In genomic region chr14:35155962-35156361, GRCh38 we compare ENCODE assay signal across 11 cellular contexts. TPM values are rescaled to one million over a fixed set of nuclear protein-coding genes. Genes with fewer than 3 reads are reported as not detected.
DNase-seq lines count a peak whose midpoint lies in the region; ATAC-seq, FAIRE-seq and TF ChIP-seq lines count a peak whose summit lies in the region.
"Had no signal": no experiment of that assay in that cellular context is flagged by ENCODE, and none has a peak within 500 bp of the region (broad histone marks: within the 10 kb centered on the region; RNA-seq: fewer than 3 reads in every experiment).

No MANE protein-coding gene starts in this region.

- no peak for ATAC-seq in GM19023 (IDR thresholded peaks at IDR 0.05; ENCODE audit: unreplicated experiment)

- H3K4me1 Mint-ChIP-seq in type B pancreatic cell (ENCODE audit: unreplicated experiment) = no peaks in the 10 kb centered on the region

- peak; percentile 60 for DNase-seq in EL
- DNase-seq in HTR-8/SVneo (ENCODE audit: insufficient read length, low spot score) = peak; percentile 6
- DNase-seq in astrocyte of the cerebellum (ENCODE audit: low read depth) = peak; percentile 24
- DNase-seq in sigmoid colon = no peak
- DNase-seq in head of caudate nucleus = no peak
- DNase-seq in type B pancreatic cell (ENCODE audit: extremely low spot score, unreplicated experiment) = no peak
- DNase-seq: activated effector memory CD4-positive, alpha-beta T cell treated with anti-CD3 and anti-CD28 coated beads, Interleukin-2, amount 50 U/mL, for 16 hours; NCI-H1694 treated with DMSO at 0.1 percent for 48 hours had no signal

- H3K36me3 ChIP-seq in mesodermal cell (ENCODE audit: control insufficient read depth, insufficient read depth, low read length) = peaks cover 6% of the 10 kb centered on the region
- peaks cover 0 to 6% (median 0%) of the 10 kb centered on the region in 4 donors for H3K36me3 ChIP-seq in sigmoid colon

- in situ Hi-C loops in astrocyte of the cerebellum (cut with HindIII; ENCODE audit: low sequenced_read_pairs) = no loop called here

- no peaks in the 10 kb centered on the region for H3K9me3 ChIP-seq in mesodermal cell (ENCODE audit: control insufficient read depth, low read length)
- H3K9me3 ChIP-seq in sigmoid colon = no peaks in the 10 kb centered on the region
- H3K9me3 ChIP-seq: vagina had no signal

- peaks cover 8% of the 10 kb centered on the region for H3K36me3 Mint-ChIP-seq in type B pancreatic cell

- H3K4me1 ChIP-seq in mesodermal cell (ENCODE audit: control insufficient read depth, insufficient read depth, low read length, poor library complexity, severe bottlenecking) (peaks cover 15% of the 10 kb centered on the region), sigmoid colon (no peaks in the 10 kb centered on the region)

- TF ChIP-seq EP300 in sigmoid colon (IDR thresholded peaks at IDR 0.05) = no peak

- TF ChIP-seq POLR2A in sigmoid colon (IDR thresholded peaks at IDR 0.05) = no peak

- peak overlapping the region; percentile 30 for H3K27ac ChIP-seq in mesodermal cell (ENCODE audit: low read depth, low read length, severe bottlenecking)
- no peak overlapping the region for H3K27ac ChIP-seq in sigmoid colon
- H3K27ac ChIP-seq: vagina had no signal

- 86 to 88% methylated on average over 1 of the region's 1 CpG for WGBS in mesodermal cell (ENCODE audit: insufficient coverage in 2 of 2), 2 experiments
- WGBS in sigmoid colon, 2 donors = 9% methylated on average over 1 of the region's 1 CpG

- H3K27me3 Mint-ChIP-seq in type B pancreatic cell = no peaks in the 10 kb centered on the region

- no peaks in the 10 kb centered on the region for H3K27me3 ChIP-seq in sigmoid colon
- H3K27me3 ChIP-seq: vagina had no signal

- H3K4me3 ChIP-seq in astrocyte of the cerebellum (ENCODE audit: low read depth, low read length) (no peak overlapping the region), mesodermal cell (ENCODE audit: extremely low read depth, insufficient read depth, low read length, poor library complexity, severe bottlenecking) (no peak overlapping the region), sigmoid colon (no peak overlapping the region)
- H3K4me3 ChIP-seq: vagina had no signal

- intact Hi-C loops in sigmoid colon (cut with DNase I) = no loop called here
- intact Hi-C loops in head of caudate nucleus (cut with DNase I) = no loop called here

- no peaks in the 10 kb centered on the region for H3K9me3 Mint-ChIP-seq in type B pancreatic cell

- H3K27ac Mint-ChIP-seq in type B pancreatic cell = no peak overlapping the region

- FAIRE-seq in HTR-8/SVneo (lab: Jason Lieb, UNC) = no peak

- H3K4me3 Mint-ChIP-seq in type B pancreatic cell = no peak overlapping the region

- TF ChIP-seq CTCF in astrocyte of the cerebellum (IDR thresholded peaks at IDR 0.05; ENCODE audit: low read depth, low read length, missing control alignments) (no peak), sigmoid colon (IDR thresholded peaks at IDR 0.05) (no peak), type B pancreatic cell (conservative IDR thresholded peaks at IDR 0.05) (no peak)

RNA-seq across cellular contexts. Expression of gene PRORP, which starts 33.6 kb away (rescaled TPM):
- 25.1 TPM for polyA plus RNA-seq in mesodermal cell (2013, experiment 1 of 2)
- polyA plus RNA-seq in mesodermal cell (2013, experiment 2 of 2) = 23.8 TPM
- total RNA-seq in sigmoid colon (10 to 100 TPM in 3 of 4 donors, 1 to 10 TPM in 1; 7.9 to 17.1 (median 13.6) TPM), type B pancreatic cell (ENCODE audit: low replicate concordance) (29.1 and 33.9 TPM in 2 replicates)
- polyA plus RNA-seq in sigmoid colon = 10 to 100 TPM; 11.4 to 26.0 (median 25.7) TPM

RNA-seq across cellular contexts. Expression of gene PPP2R3C, which starts 34.2 kb away (rescaled TPM):
- polyA plus RNA-seq in mesodermal cell (2013, experiment 1 of 2) = 47.7 TPM
- 55.8 TPM for polyA plus RNA-seq in mesodermal cell (2013, experiment 2 of 2)
- total RNA-seq in sigmoid colon (10 to 100 TPM; 25.3 to 44.3 (median 40.5) TPM), type B pancreatic cell (ENCODE audit: low replicate concordance) (25.2 and 29.0 TPM in 2 replicates)
- polyA plus RNA-seq in sigmoid colon = 10 to 100 TPM; 22.1 to 50.9 (median 45.6) TPM

Comparison
In these comparisons a context has a peak if more than half of its experiments do, and no peak if none do; other contexts are left out.
1. DNase-seq: peak in EL (single experiment), HTR-8/SVneo (single experiment) and astrocyte of the cerebellum (single experiment); none in sigmoid colon (single experiment), head of caudate nucleus (0 of 42) and type B pancreatic cell (single experiment).